ENCODE assay signal across 2 cellular contexts in the genomic region with DNA sequence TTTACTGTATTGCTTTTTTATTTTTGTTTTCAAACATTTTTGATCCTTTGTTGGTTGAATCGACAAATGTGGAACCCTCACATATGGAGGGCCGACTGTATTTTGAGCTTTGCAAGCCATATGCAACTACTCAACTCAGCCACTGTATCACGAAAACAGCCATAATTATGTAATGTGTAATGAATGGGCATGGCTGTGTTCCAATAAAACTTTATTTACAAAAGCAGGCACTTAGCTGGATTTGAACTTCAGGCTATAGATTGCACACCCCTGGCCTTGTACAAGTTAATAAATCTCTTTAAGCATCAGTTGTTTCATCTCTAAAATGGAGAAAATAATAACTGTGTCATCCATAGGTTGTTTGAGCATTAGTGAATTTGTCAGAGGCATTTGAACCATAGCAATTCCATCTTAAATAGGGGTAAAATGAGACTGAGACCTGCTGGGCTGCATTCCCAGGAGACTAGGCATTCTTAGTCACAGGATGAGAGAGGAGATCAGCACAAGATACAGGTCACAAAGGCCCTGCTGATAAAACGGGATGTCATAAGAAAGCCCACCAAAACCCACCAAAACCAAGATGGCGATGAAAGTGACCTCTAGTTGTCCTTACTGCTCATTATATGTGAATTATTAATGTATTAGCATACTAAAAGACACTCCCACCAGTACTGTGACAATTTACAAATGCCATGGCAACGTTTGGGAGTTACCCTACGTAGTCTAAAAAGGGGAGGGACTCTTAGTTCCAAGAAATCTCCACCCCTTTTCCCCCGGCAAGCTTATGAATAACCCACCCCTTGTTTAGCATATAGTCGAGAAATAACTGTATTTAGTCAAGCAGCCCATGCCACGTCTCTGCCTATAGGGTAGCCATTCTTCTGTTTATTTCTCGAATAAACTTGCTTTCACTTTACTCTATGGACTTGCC.
A peak's percentile ranks its signal among the peaks of the same experiment; 100 is the strongest.
TF ChIP-seq lines count a peak whose summit lies in the region.

No MANE protein-coding gene starts in this region.

TF ChIP-seq in GM23338, 12 proteins besides CTCF, POLR2A, EP300 and RAD21:
- TF ChIP-seq CREB1 (CRISPR knock-in tag; IDR thresholded peaks at IDR 0.05; ENCODE audit: low read depth) = no peak
- TF ChIP-seq JUNB (IDR thresholded peaks at IDR 0.05; ENCODE audit: unreplicated experiment) = no peak
- no peak for TF ChIP-seq POLR2AphosphoS5 (IDR thresholded peaks at IDR 0.05; ENCODE audit: low read depth)
- TF ChIP-seq, protein P1, sequence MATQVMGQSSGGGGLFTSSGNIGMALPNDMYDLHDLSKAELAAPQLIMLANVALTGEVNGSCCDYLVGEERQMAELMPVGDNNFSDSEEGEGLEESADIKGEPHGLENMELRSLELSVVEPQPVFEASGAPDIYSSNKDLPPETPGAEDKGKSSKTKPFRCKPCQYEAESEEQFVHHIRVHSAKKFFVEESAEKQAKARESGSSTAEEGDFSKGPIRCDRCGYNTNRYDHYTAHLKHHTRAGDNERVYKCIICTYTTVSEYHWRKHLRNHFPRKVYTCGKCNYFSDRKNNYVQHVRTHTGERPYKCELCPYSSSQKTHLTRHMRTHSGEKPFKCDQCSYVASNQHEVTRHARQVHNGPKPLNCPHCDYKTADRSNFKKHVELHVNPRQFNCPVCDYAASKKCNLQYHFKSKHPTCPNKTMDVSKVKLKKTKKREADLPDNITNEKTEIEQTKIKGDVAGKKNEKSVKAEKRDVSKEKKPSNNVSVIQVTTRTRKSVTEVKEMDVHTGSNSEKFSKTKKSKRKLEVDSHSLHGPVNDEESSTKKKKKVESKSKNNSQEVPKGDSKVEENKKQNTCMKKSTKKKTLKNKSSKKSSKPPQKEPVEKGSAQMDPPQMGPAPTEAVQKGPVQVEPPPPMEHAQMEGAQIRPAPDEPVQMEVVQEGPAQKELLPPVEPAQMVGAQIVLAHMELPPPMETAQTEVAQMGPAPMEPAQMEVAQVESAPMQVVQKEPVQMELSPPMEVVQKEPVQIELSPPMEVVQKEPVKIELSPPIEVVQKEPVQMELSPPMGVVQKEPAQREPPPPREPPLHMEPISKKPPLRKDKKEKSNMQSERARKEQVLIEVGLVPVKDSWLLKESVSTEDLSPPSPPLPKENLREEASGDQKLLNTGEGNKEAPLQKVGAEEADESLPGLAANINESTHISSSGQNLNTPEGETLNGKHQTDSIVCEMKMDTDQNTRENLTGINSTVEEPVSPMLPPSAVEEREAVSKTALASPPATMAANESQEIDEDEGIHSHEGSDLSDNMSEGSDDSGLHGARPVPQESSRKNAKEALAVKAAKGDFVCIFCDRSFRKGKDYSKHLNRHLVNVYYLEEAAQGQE (IDR thresholded peaks at IDR 0.05; ENCODE audit: unreplicated experiment) = no peak
- no peak for TF ChIP-seq EZH2 (IDR thresholded peaks at IDR 0.05; ENCODE audit: low read depth, unreplicated experiment)
- no peak for TF ChIP-seq ZNF331 (CRISPR knock-in tag; IDR thresholded peaks at IDR 0.05; ENCODE audit: low read depth)

TF ChIP-seq in K562, 482 proteins besides CTCF, POLR2A, EP300 and RAD21 (continues in another document):
- TF ChIP-seq HDAC8 (tag; IDR thresholded peaks at IDR 0.05) = peak; percentile 87
- TF ChIP-seq PYGO2 (tag; IDR thresholded peaks at IDR 0.05) = peak; percentile 73; the same call in 1 of the 2 replicates
- TF ChIP-seq ATF7 (IDR thresholded peaks at IDR 0.05) = 0 out of 2 replicates have a peak, but pooled peaks have one; percentile 69
- no peak for TF ChIP-seq KAT7 (CRISPR knock-in tag; IDR thresholded peaks at IDR 0.05; ENCODE audit: borderline replicate concordance)
- TF ChIP-seq MEF2D (tag; conservative IDR thresholded peaks at IDR 0.05; ENCODE audit: low read depth) = peak; percentile 65; the same call in 1 of the 2 replicates
- TF ChIP-seq GTF2A2 (tag; IDR thresholded peaks at IDR 0.05) = 0 out of 2 replicates have a peak, but pooled peaks have one; percentile 28
- TF ChIP-seq EZH2 (IDR thresholded peaks at IDR 0.05; ENCODE audit: borderline replicate concordance, low read depth, low read length) = no peak
- TF ChIP-seq ZNF586 (CRISPR knock-in tag; conservative IDR thresholded peaks at IDR 0.05) = no peak
- TF ChIP-seq CREB1 (IDR thresholded peaks at IDR 0.05) = 0 out of 2 replicates have a peak, but pooled peaks have one; percentile 11
- peak; percentile 58; the same call in 1 of the 2 replicates for TF ChIP-seq CREB1 (CRISPR knock-in tag; IDR thresholded peaks at IDR 0.05)
- TF ChIP-seq NFRKB (IDR thresholded peaks at IDR 0.05; ENCODE audit: low read depth) = peak; percentile 38; the same call in 1 of the 2 replicates
- no peak for TF ChIP-seq ATF1 (CRISPR knock-in tag; IDR thresholded peaks at IDR 0.05)
- peak; percentile 79 for TF ChIP-seq ATF1 (tag; IDR thresholded peaks at IDR 0.05)
- peak; percentile 80 for TF ChIP-seq STAT5A (IDR thresholded peaks at IDR 0.05; ENCODE audit: borderline replicate concordance, low read length)
- TF ChIP-seq, protein P2, sequence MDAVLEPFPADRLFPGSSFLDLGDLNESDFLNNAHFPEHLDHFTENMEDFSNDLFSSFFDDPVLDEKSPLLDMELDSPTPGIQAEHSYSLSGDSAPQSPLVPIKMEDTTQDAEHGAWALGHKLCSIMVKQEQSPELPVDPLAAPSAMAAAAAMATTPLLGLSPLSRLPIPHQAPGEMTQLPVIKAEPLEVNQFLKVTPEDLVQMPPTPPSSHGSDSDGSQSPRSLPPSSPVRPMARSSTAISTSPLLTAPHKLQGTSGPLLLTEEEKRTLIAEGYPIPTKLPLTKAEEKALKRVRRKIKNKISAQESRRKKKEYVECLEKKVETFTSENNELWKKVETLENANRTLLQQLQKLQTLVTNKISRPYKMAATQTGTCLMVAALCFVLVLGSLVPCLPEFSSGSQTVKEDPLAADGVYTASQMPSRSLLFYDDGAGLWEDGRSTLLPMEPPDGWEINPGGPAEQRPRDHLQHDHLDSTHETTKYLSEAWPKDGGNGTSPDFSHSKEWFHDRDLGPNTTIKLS (IDR thresholded peaks at IDR 0.05; ENCODE audit: borderline replicate concordance, low read depth) = peak; percentile 68; the same call in 1 of the 2 replicates
- TF ChIP-seq NR4A1 (CRISPR knock-in tag; IDR thresholded peaks at IDR 0.05) = no peak
- peak; percentile 89 for TF ChIP-seq NR4A1 (tag; IDR thresholded peaks at IDR 0.05)
- 0 out of 4 replicates have a peak, but pooled peaks of 1 of the 2 experiments have one; percentile 14 for TF ChIP-seq FOXK2 (conservative IDR thresholded peaks at IDR 0.05 in 1 of 2, IDR thresholded peaks at IDR 0.05 in 1 of 2; ENCODE audit: low read depth in 2 of 2)
- TF ChIP-seq, protein P3, sequence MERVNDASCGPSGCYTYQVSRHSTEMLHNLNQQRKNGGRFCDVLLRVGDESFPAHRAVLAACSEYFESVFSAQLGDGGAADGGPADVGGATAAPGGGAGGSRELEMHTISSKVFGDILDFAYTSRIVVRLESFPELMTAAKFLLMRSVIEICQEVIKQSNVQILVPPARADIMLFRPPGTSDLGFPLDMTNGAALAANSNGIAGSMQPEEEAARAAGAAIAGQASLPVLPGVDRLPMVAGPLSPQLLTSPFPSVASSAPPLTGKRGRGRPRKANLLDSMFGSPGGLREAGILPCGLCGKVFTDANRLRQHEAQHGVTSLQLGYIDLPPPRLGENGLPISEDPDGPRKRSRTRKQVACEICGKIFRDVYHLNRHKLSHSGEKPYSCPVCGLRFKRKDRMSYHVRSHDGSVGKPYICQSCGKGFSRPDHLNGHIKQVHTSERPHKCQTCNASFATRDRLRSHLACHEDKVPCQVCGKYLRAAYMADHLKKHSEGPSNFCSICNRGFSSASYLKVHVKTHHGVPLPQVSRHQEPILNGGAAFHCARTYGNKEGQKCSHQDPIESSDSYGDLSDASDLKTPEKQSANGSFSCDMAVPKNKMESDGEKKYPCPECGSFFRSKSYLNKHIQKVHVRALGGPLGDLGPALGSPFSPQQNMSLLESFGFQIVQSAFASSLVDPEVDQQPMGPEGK (CRISPR knock-in tag; IDR thresholded peaks at IDR 0.05; ENCODE audit: borderline replicate concordance) = no peak
- TF ChIP-seq, protein P4, sequence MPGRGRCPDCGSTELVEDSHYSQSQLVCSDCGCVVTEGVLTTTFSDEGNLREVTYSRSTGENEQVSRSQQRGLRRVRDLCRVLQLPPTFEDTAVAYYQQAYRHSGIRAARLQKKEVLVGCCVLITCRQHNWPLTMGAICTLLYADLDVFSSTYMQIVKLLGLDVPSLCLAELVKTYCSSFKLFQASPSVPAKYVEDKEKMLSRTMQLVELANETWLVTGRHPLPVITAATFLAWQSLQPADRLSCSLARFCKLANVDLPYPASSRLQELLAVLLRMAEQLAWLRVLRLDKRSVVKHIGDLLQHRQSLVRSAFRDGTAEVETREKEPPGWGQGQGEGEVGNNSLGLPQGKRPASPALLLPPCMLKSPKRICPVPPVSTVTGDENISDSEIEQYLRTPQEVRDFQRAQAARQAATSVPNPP (IDR thresholded peaks at IDR 0.05; ENCODE audit: borderline replicate concordance, insufficient read depth, insufficient read length) = no peak
- peak in 1 of 3 experiments; percentile 25 for TF ChIP-seq YY1 (IDR thresholded peaks at IDR 0.05; ENCODE audit: borderline replicate concordance in 1 of 3, control insufficient read depth in 1 of 3, extremely low read depth in 1 of 3, insufficient read depth in 3 of 3, insufficient read length in 1 of 3, insufficient replicate concordance in 2 of 3, low read depth in 1 of 3, low read length in 2 of 3)
- no peak for TF ChIP-seq TAF15 (IDR thresholded peaks at IDR 0.05; ENCODE audit: low read depth, low read length)
- peak; percentile 71 for TF ChIP-seq FOSL1 (tag; conservative IDR thresholded peaks at IDR 0.05)
- TF ChIP-seq ZNF507 (tag; conservative IDR thresholded peaks at IDR 0.05) = no peak
- 0 out of 2 replicates have a peak, but pooled peaks have one; percentile 17 for TF ChIP-seq ZNF175 (CRISPR knock-in tag; IDR thresholded peaks at IDR 0.05; ENCODE audit: low read depth)
- peak; percentile 70; the same call in 1 of the 2 replicates for TF ChIP-seq ESRRA (IDR thresholded peaks at IDR 0.05; ENCODE audit: borderline replicate concordance, low read depth)
- TF ChIP-seq, protein P5, sequence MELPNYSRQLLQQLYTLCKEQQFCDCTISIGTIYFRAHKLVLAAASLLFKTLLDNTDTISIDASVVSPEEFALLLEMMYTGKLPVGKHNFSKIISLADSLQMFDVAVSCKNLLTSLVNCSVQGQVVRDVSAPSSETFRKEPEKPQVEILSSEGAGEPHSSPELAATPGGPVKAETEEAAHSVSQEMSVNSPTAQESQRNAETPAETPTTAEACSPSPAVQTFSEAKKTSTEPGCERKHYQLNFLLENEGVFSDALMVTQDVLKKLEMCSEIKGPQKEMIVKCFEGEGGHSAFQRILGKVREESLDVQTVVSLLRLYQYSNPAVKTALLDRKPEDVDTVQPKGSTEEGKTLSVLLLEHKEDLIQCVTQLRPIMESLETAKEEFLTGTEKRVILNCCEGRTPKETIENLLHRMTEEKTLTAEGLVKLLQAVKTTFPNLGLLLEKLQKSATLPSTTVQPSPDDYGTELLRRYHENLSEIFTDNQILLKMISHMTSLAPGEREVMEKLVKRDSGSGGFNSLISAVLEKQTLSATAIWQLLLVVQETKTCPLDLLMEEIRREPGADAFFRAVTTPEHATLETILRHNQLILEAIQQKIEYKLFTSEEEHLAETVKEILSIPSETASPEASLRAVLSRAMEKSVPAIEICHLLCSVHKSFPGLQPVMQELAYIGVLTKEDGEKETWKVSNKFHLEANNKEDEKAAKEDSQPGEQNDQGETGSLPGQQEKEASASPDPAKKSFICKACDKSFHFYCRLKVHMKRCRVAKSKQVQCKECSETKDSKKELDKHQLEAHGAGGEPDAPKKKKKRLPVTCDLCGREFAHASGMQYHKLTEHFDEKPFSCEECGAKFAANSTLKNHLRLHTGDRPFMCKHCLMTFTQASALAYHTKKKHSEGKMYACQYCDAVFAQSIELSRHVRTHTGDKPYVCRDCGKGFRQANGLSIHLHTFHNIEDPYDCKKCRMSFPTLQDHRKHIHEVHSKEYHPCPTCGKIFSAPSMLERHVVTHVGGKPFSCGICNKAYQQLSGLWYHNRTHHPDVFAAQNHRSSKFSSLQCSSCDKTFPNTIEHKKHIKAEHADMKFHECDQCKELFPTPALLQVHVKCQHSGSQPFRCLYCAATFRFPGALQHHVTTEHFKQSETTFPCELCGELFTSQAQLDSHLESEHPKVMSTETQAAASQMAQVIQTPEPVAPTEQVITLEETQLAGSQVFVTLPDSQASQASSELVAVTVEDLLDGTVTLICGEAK (IDR thresholded peaks at IDR 0.05) = peak; percentile 98
- TF ChIP-seq, protein P5 (CRISPR knock-in tag; IDR thresholded peaks at IDR 0.05) = peak; percentile 97
- TF ChIP-seq NFXL1 (CRISPR knock-in tag; IDR thresholded peaks at IDR 0.05) = 0 out of 2 replicates have a peak, but pooled peaks have one; percentile 51
- TF ChIP-seq KLF6 (CRISPR knock-in tag; IDR thresholded peaks at IDR 0.05; ENCODE audit: borderline replicate concordance) = 0 out of 2 replicates have a peak, but pooled peaks have one; percentile 32
- TF ChIP-seq JUND (IDR thresholded peaks at IDR 0.05; ENCODE audit: borderline replicate concordance, low read depth, low read length) = no peak
- peak; percentile 1; the same call in 1 of the 3 replicates for TF ChIP-seq JUND (tag; IDR thresholded peaks at IDR 0.05; ENCODE audit: borderline replicate concordance, low read depth, low read length)
- TF ChIP-seq, protein P6, sequence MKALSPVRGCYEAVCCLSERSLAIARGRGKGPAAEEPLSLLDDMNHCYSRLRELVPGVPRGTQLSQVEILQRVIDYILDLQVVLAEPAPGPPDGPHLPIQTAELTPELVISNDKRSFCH (CRISPR knock-in tag; IDR thresholded peaks at IDR 0.05) = no peak
- TF ChIP-seq, protein P6 (tag; IDR thresholded peaks at IDR 0.05) = 0 out of 2 replicates have a peak, but pooled peaks have one; percentile 44
- TF ChIP-seq RFX1 (IDR thresholded peaks at IDR 0.05) = peak; percentile 91
